ENCODE assay signal across 15 cellular contexts in the genomic region with DNA sequence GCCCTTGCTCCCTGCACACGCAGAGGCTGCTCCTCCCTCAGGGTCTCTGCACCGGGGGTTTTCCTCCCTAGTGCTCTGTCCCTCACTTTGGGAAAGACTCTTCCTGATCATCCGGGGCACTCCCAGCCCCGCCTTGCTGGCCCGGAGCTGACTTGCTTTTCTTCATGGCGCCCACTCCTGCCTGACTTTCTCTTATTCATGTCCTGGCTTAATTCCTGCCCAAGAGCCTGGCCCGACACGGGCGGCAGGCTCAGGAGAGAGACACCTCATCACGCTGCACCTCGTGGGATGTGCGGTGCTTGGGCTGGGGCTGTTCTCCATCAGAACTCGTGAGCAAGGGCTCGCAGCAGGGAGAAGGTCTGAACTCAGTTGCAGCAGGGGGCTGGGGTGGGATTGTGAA. TPM values are rescaled to one million over a fixed set of nuclear protein-coding genes. Genes with fewer than 3 reads are reported as not detected.
DNase-seq lines count a peak whose midpoint lies in the region; ATAC-seq, FAIRE-seq and TF ChIP-seq lines count a peak whose summit lies in the region.
"Had no signal": no experiment of that assay in that cellular context is flagged by ENCODE, and none has a peak within 500 bp of the region (broad histone marks: within the 10 kb centered on the region; RNA-seq: fewer than 3 reads in every experiment).

No MANE protein-coding gene starts in this region.

- H3K36me3 ChIP-seq in endothelial cell of umbilical vein (ENCODE audit: control insufficient read depth in 2 of 2, extremely low read depth in 1 of 2, insufficient read depth in 2 of 2, low read length in 2 of 2) (peaks cover 4 to 10% of the 10 kb centered on the region in 2 experiments), pancreas (peaks cover 0 to 16% (median 0%) of the 10 kb centered on the region in 3 donors), body of pancreas (replicated peaks in 1 of 2; ENCODE audit: insufficient read depth in 1 of 2, low read depth in 2 of 2) (peaks cover 0 to 4% of the 10 kb centered on the region in 2 donors)

- no peaks in the 10 kb centered on the region for H4K20me1 ChIP-seq in endothelial cell of umbilical vein (replicated peaks; ENCODE audit: control insufficient read depth, extremely low read depth, insufficient read depth, low read length)

- H3K27me3 ChIP-seq in endothelial cell of umbilical vein (ENCODE audit: control insufficient read depth in 2 of 2, insufficient read depth in 2 of 2, low read length in 2 of 2) (no peaks in the 10 kb centered on the region), pancreas (no peaks in the 10 kb centered on the region), body of pancreas (no peaks in the 10 kb centered on the region)
- H3K27me3 ChIP-seq: heart right ventricle had no signal

- H3K27me3 Mint-ChIP-seq in IgD-negative memory B cell (no peaks in the 10 kb centered on the region), WTC11 (ENCODE audit: low read depth) (no peaks in the 10 kb centered on the region)

- no peak overlapping the region for H3K4me3 ChIP-seq in endothelial cell of umbilical vein (replicated peaks in 1 of 3; ENCODE audit: insufficient read depth in 1 of 3, low read depth in 1 of 3, low read length in 3 of 3)
- no peak overlapping the region for H3K4me3 ChIP-seq in pancreas
- no peak overlapping the region for H3K4me3 ChIP-seq in body of pancreas
- H3K4me3 ChIP-seq: GM23248, heart right ventricle had no signal

- 90 to 91% methylated on average over 14 of the region's 14 CpGs for WGBS in pancreas, 2 donors
- 53 to 93% methylated on average over 6 to 14 of the region's 14 CpGs for WGBS in body of pancreas, 2 donors

- peak overlapping the region; percentile 2 to 91 (median 31) for H3K27ac Mint-ChIP-seq in IgD-negative memory B cell
- peak overlapping the region; percentile 32; the same call in 1 of the 2 replicates for H3K27ac Mint-ChIP-seq in WTC11

- peak overlapping the region; percentile 75 for H3K9ac ChIP-seq in endothelial cell of umbilical vein (replicated peaks; ENCODE audit: extremely low read depth, insufficient read depth, low read length)
- H3K9ac ChIP-seq: GM23248 had no signal

- no peaks in the 10 kb centered on the region for H3K9me3 ChIP-seq in endothelial cell of umbilical vein (replicated peaks; ENCODE audit: control insufficient read depth, insufficient read depth, low read length)
- H3K9me3 ChIP-seq in pancreas: no peaks in the 10 kb centered on the region
- no peaks in the 10 kb centered on the region for H3K9me3 ChIP-seq in body of pancreas
- H3K9me3 ChIP-seq: heart right ventricle had no signal

- FAIRE-seq in endothelial cell of umbilical vein (lab: Jason Lieb, UNC) (no peak), pancreas (lab: Jason Lieb, UNC) (no peak)

- H3K36me3 Mint-ChIP-seq in IgD-negative memory B cell: peaks cover 15% of the 10 kb centered on the region
- peaks cover 69% of the 10 kb centered on the region for H3K36me3 Mint-ChIP-seq in WTC11

- peak overlapping the region in 3 of 4 donors; percentile 52 to 84 (median 60) for H3K4me3 Mint-ChIP-seq in IgD-negative memory B cell
- H3K4me3 Mint-ChIP-seq in WTC11: no peak overlapping the region

- intact Hi-C loops in endothelial cell of umbilical vein (cut with micrococcal nuclease): loop anchor here (1.0 to 2.0 kb wide), 2 partner anchors 12 to 126 kb away; partner anchors contain the start of gene PLA2G4C
- intact Hi-C loops in sciatic nerve (cut with DNase I): no loop called here
- intact Hi-C loops in pancreas (cut with DNase I): no loop called here
- intact Hi-C loops in Right ventricle myocardium inferior (cut with DNase I): no loop called here
- intact Hi-C loops in body of pancreas (cut with DNase I): no loop called here

- TF ChIP-seq POLR2A in endothelial cell of umbilical vein (IDR thresholded peaks at IDR 0.05; ENCODE audit: low read depth, low read length) (no peak), body of pancreas (IDR thresholded peaks at IDR 0.05) (no peak)

- TSS peak; percentile 83 for BruUV-seq in endothelial cell of umbilical vein (replicated peaks; lab: Mats Ljungman, UMichigan)

- CTCF ChIA-PET in WTC11 (lab: Charles Lee) (no interaction called here), endothelial cell of umbilical vein (lab: Charles Lee) (interaction anchor here (1.3 to 5.9 kb wide), 3 partner anchors 12 to 31 kb away, joined by 4 to 112 read pairs (median 76); partner anchors contain the start of gene PLA2G4C)

- dilution Hi-C loops in endothelial cell of umbilical vein (cut with MboI; ENCODE audit: extremely low pct_ligation_motif_present, low sequenced_read_pairs): no loop called here

- ATAC-seq in WTC11 (no peak), sciatic nerve (peak; percentile 17), pancreas (no peak), Right ventricle myocardium inferior (no peak), body of pancreas (no peak)

- peaks cover 14 to 18% (median 14%) of the 10 kb centered on the region in 3 donors for H3K4me1 Mint-ChIP-seq in IgD-negative memory B cell
- no peaks in the 10 kb centered on the region for H3K4me1 Mint-ChIP-seq in WTC11

- peaks cover 51% of the 10 kb centered on the region for H3K4me1 ChIP-seq in endothelial cell of umbilical vein (ENCODE audit: control insufficient read depth, extremely low read depth, insufficient read depth, low read length)
- no peaks in the 10 kb centered on the region for H3K4me1 ChIP-seq in pancreas
- no peaks in the 10 kb centered on the region for H3K4me1 ChIP-seq in body of pancreas

- H3K4me2 ChIP-seq in endothelial cell of umbilical vein (ENCODE audit: insufficient read depth, low read length): no peak overlapping the region

- POLR2A ChIA-PET in WTC11 (lab: Charles Lee) (no interaction called here), endothelial cell of umbilical vein (lab: Charles Lee) (interaction anchor here (0.5 to 1.6 kb wide), 7 partner anchors 9 to 157 kb away, joined by 3 to 17 read pairs (median 5); partner anchors contain the start of gene PLA2G4C)

- TF ChIP-seq CTCF in WTC11 (IDR thresholded peaks at IDR 0.05): no peak
- no peak for TF ChIP-seq CTCF in endothelial cell of umbilical vein (IDR thresholded peaks at IDR 0.05; ENCODE audit: extremely low read depth in 1 of 2, insufficient read depth in 1 of 2, low read depth in 1 of 2, low read length in 2 of 2)
- TF ChIP-seq CTCF in pancreas (IDR thresholded peaks at IDR 0.05): no peak
- no peak for TF ChIP-seq CTCF in body of pancreas (IDR thresholded peaks at IDR 0.05)

- H3K9me3 Mint-ChIP-seq in IgD-negative memory B cell (no peaks in the 10 kb centered on the region), WTC11 (no peaks in the 10 kb centered on the region)

- H3K9me1 ChIP-seq in endothelial cell of umbilical vein (replicated peaks; ENCODE audit: control insufficient read depth, extremely low read depth, insufficient read depth, low read length): no peaks in the 10 kb centered on the region

- H3K79me2 ChIP-seq in endothelial cell of umbilical vein (ENCODE audit: control insufficient read depth, insufficient read depth, low read length): no peaks in the 10 kb centered on the region

- H3K27ac ChIP-seq in endothelial cell of umbilical vein (ENCODE audit: insufficient read depth, low read depth, low read length) (peak overlapping the region; percentile 96), pancreas (no peak overlapping the region), body of pancreas (no peak overlapping the region)
- H3K27ac ChIP-seq: GM23248 had no signal

- no peak overlapping the region for H2AFZ ChIP-seq in endothelial cell of umbilical vein (ENCODE audit: low read depth, low read length)
- H2AFZ ChIP-seq: GM23248 had no signal

- DNase-seq in WTC11 (ENCODE audit: low spot score): no peak
- no peak for DNase-seq in endothelial cell of umbilical vein (ENCODE audit: low read depth, low spot score)
- no peak for DNase-seq in sciatic nerve (ENCODE audit: low spot score)
- no peak for DNase-seq in pancreas
- no peak for DNase-seq in Right ventricle myocardium inferior (ENCODE audit: missing footprints)
- DNase-seq in iPS-NIHi7 (ENCODE audit: extremely low spot score): no peak
- DNase-seq in body of pancreas: no peak
- DNase-seq: activated CD4-positive, CD25-positive, alpha-beta regulatory T cell treated with anti-CD3 and anti-CD28 coated beads, Interleukin-2, amount 50 U/mL, for 72 hours; GM23248; heart right ventricle; OCI-M1; stimulated activated CD4-positive, alpha-beta T cell treated with anti-CD3 and anti-CD28 coated beads, Interleukin-4, amount 100 ng/mL, for 4 hours; stimulated activated naive CD4-positive, alpha-beta T cell; SW 1271 had no signal

RNA-seq across cellular contexts. Expression of gene PLA2G4C, which starts 11.8 kb away (rescaled TPM):
- 2.4 TPM for polyA plus RNA-seq in IgD-negative memory B cell
- total RNA-seq in WTC11 (2021): 4.5 to 10.6 TPM (median 8.6 TPM) in 3 replicates
- 32.6 and 63.4 TPM in 2 replicates for total RNA-seq in endothelial cell of umbilical vein
- polyA plus RNA-seq in endothelial cell of umbilical vein: 53.1 and 84.3 TPM in 2 replicates
- 26.2 and 38.9 TPM in 2 replicates for polyA plus RNA-seq in endothelial cell of umbilical vein (2011; cell fraction: cytosol; rRNA removed)
- polyA plus RNA-seq in endothelial cell of umbilical vein (2011; cell fraction: nucleus; rRNA removed): 81.3 and 144 TPM in 2 replicates
- 42.9 and 60.7 TPM in 2 replicates for polyA plus RNA-seq in endothelial cell of umbilical vein (2012)
- 88.6 and 91.1 TPM in 2 replicates for polyA minus RNA-seq in endothelial cell of umbilical vein
- polyA minus RNA-seq in endothelial cell of umbilical vein (2011; cell fraction: cytosol; rRNA and poly(A)+ RNA removed): 3.0 TPM
- polyA minus RNA-seq in endothelial cell of umbilical vein (2011; cell fraction: nucleus; rRNA and poly(A)+ RNA removed): 50.4 and 61.1 TPM in 2 replicates
- 32.7 TPM for total RNA-seq in sciatic nerve
- 10 to 100 TPM in 3 of 6 donors, 1 to 10 TPM in 3; 2.9 to 13.6 (median 9.0) TPM for total RNA-seq in pancreas
- polyA plus RNA-seq in pancreas: 10 to 100 TPM; 14.9 to 21.7 TPM
- total RNA-seq in Right ventricle myocardium inferior: 40.8 TPM
- 10 to 100 TPM in 1 of 2 donors, 1 to 10 TPM in 1; 4.4 to 10.9 TPM for total RNA-seq in body of pancreas

RNA-seq across cellular contexts. Expression of gene LIG1, which starts 47.7 kb away (rescaled TPM):
- polyA plus RNA-seq in IgD-negative memory B cell (30.1 TPM), endothelial cell of umbilical vein (64.0 and 68.2 TPM in 2 replicates), pancreas (10 to 100 TPM; 42.1 to 78.8 TPM)
- total RNA-seq in WTC11 (2021) (99.8 to 119 TPM (median 102 TPM) in 3 replicates), endothelial cell of umbilical vein (94.7 and 100 TPM in 2 replicates), sciatic nerve (16.9 TPM), pancreas (10 to 100 TPM; 10.1 to 23.5 (median 17.0) TPM), Right ventricle myocardium inferior (3.3 TPM), body of pancreas (10 to 100 TPM; 17.4 to 62.0 TPM)
- 57.2 and 61.2 TPM in 2 replicates for polyA plus RNA-seq in endothelial cell of umbilical vein (2011; cell fraction: cytosol; rRNA removed)
- polyA plus RNA-seq in endothelial cell of umbilical vein (2011; cell fraction: nucleus; rRNA removed): 263 and 287 TPM in 2 replicates
- polyA plus RNA-seq in endothelial cell of umbilical vein (2012): 50.6 and 62.2 TPM in 2 replicates
- polyA minus RNA-seq in endothelial cell of umbilical vein: 80.2 and 82.9 TPM in 2 replicates
- polyA minus RNA-seq in endothelial cell of umbilical vein (2011; cell fraction: cytosol; rRNA and poly(A)+ RNA removed): 34.8 TPM
- 69.1 and 88.4 TPM in 2 replicates for polyA minus RNA-seq in endothelial cell of umbilical vein (2011; cell fraction: nucleus; rRNA and poly(A)+ RNA removed)

RNA-seq across cellular contexts. Expression of gene ZSWIM9, which starts 48.1 kb away (rescaled TPM):
- polyA plus RNA-seq in IgD-negative memory B cell: 2.4 TPM
- 12.8 to 15.9 TPM (median 15.7 TPM) in 3 replicates for total RNA-seq in WTC11 (2021)
- total RNA-seq in endothelial cell of umbilical vein: 7.4 and 8.6 TPM in 2 replicates
- 1.0 and 1.2 TPM in 2 replicates for polyA plus RNA-seq in endothelial cell of umbilical vein
- 1.1 and 1.7 TPM in 2 replicates for polyA plus RNA-seq in endothelial cell of umbilical vein (2011; cell fraction: cytosol; rRNA removed)
- polyA plus RNA-seq in endothelial cell of umbilical vein (2011; cell fraction: nucleus; rRNA removed): 1.6 and 1.8 TPM in 2 replicates
- 5.0 and 6.9 TPM in 2 replicates for polyA plus RNA-seq in endothelial cell of umbilical vein (2012)
- 1.1 and 1.3 TPM in 2 replicates for polyA minus RNA-seq in endothelial cell of umbilical vein
- 3.3 TPM for polyA minus RNA-seq in endothelial cell of umbilical vein (2011; cell fraction: cytosol; rRNA and poly(A)+ RNA removed)
- polyA minus RNA-seq in endothelial cell of umbilical vein (2011; cell fraction: nucleus; rRNA and poly(A)+ RNA removed): 1.8 TPM in 2 replicates
- total RNA-seq in sciatic nerve: 10.7 TPM
- 1 to 10 TPM; 2.8 to 5.9 (median 4.0) TPM for total RNA-seq in pancreas
- 1 to 10 TPM; 3.1 to 4.3 TPM for polyA plus RNA-seq in pancreas
- total RNA-seq in Right ventricle myocardium inferior: 6.6 TPM
- 1 to 10 TPM; 4.7 to 9.6 TPM for total RNA-seq in body of pancreas
